In the genomic region with DNA sequence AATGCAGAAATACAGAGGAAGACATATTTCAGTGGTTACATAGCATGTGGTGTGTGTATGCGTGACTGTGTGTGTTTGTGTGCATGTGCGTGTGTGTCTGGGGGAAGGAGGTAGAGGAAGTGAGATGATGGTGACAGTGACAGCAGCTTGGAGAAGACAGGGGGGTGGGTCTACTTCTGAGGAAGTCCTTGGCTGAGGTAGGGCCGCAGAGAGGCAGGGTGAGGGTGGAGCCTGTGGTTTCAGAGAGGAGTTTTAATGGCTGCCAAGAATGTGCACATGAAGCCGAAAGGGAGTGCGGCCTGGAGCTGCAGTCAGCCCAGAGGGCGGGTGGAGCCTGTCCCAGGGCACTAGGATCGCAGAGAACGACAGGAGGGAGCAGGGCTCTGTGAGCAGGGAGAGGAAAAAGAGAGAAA, we compare ENCODE assay signal across 8 cellular contexts. TPM values are rescaled to one million over a fixed set of nuclear protein-coding genes. Genes with fewer than 3 reads are reported as not detected.
A peak's percentile ranks its signal among the peaks of the same experiment; 100 is the strongest.
DNase-seq lines count a peak whose midpoint lies in the region; ATAC-seq lines count a peak whose summit lies in the region.

No MANE protein-coding gene starts in this region.

- peaks cover 11 to 23% (median 18%) of the 10 kb centered on the region in 4 donors for H3K4me1 Mint-ChIP-seq in CD4-positive, alpha-beta memory T cell
- peaks cover 19% of the 10 kb centered on the region for H3K4me1 Mint-ChIP-seq in activated naive CD8-positive, alpha-beta T cell (ENCODE audit: low read depth)
- H3K4me1 Mint-ChIP-seq in immature natural killer cell = peaks cover 17% of the 10 kb centered on the region in 2 donors

- POLR2A ChIA-PET in CD4-positive, alpha-beta memory T cell (lab: Charles Lee; ENCODE audit: partially characterized antibody) = interaction anchor here (0.8 to 1.7 kb wide), 17 partner anchors 9 to 270 kb away, joined by 3 to 29 read pairs (median 5); partner anchors contain the start of genes ADISSP and AP5S1

- peak overlapping the region in 1 of 2 donors; percentile 37 for H3K4me3 ChIP-seq in CD4-positive, alpha-beta memory T cell (ENCODE audit: low read length in 2 of 2)

- no peaks in the 10 kb centered on the region for H3K27me3 ChIP-seq in CD4-positive, alpha-beta memory T cell (ENCODE audit: insufficient read depth, low read length)

- peak overlapping the region; percentile 74 to 99 (median 98) for H3K27ac Mint-ChIP-seq in CD4-positive, alpha-beta memory T cell
- H3K27ac Mint-ChIP-seq in activated naive CD8-positive, alpha-beta T cell = peak overlapping the region; percentile 96
- H3K27ac Mint-ChIP-seq in immature natural killer cell = peak overlapping the region; percentile 59 to 94 (median 76)

- intact Hi-C loops in CD4-positive, alpha-beta memory T cell (cut with micrococcal nuclease) = loop anchor here (2.0 kb wide), 2 partner anchors 23 to 47 kb away; partner anchors contain the start of gene RNF24

- no peaks in the 10 kb centered on the region for H3K36me3 ChIP-seq in CD4-positive, alpha-beta memory T cell (ENCODE audit: insufficient read depth, low read length)

- H3K9me3 ChIP-seq in CD4-positive, alpha-beta memory T cell (ENCODE audit: control insufficient read depth in 1 of 2, low read length in 2 of 2) = no peaks in the 10 kb centered on the region

- H3K27me3 Mint-ChIP-seq in CD4-positive, alpha-beta memory T cell = no peaks in the 10 kb centered on the region
- H3K27me3 Mint-ChIP-seq in activated naive CD8-positive, alpha-beta T cell = no peaks in the 10 kb centered on the region
- H3K27me3 Mint-ChIP-seq in immature natural killer cell (ENCODE audit: low read depth in 3 of 3) = peaks cover 0 to 2% (median 0%) of the 10 kb centered on the region in 3 donors

- CTCF ChIA-PET in CD4-positive, alpha-beta memory T cell (lab: Charles Lee; ENCODE audit: partially characterized antibody) = interaction anchor here (1.3 to 3.1 kb wide), 2 partner anchors 43 to 46 kb away, joined by 3 to 20 read pairs; no protein-coding TSS in a partner anchor

- no peaks in the 10 kb centered on the region for H3K9me3 Mint-ChIP-seq in CD4-positive, alpha-beta memory T cell
- no peaks in the 10 kb centered on the region for H3K9me3 Mint-ChIP-seq in activated naive CD8-positive, alpha-beta T cell (ENCODE audit: low read depth)
- no peaks in the 10 kb centered on the region for H3K9me3 Mint-ChIP-seq in immature natural killer cell

- peak overlapping the region; percentile 80 to 89 (median 86) for H3K4me3 Mint-ChIP-seq in CD4-positive, alpha-beta memory T cell
- peak overlapping the region; percentile 80 for H3K4me3 Mint-ChIP-seq in activated naive CD8-positive, alpha-beta T cell
- peak overlapping the region; percentile 54 to 90 (median 86) for H3K4me3 Mint-ChIP-seq in immature natural killer cell

- H3K27ac ChIP-seq in CD4-positive, alpha-beta memory T cell (ENCODE audit: low read depth, low read length) = peak overlapping the region; percentile 39

- ATAC-seq in GM19455 (IDR thresholded peaks at IDR 0.05; ENCODE audit: unreplicated experiment) (peak; percentile 88), HG03521 (IDR thresholded peaks at IDR 0.05; ENCODE audit: unreplicated experiment) (peak; percentile 99)

- DNase-seq in CD4-positive, alpha-beta memory T cell = peak; percentile 82 to 96 (median 91)
- DNase-seq in SKM-1 (lab: John Stamatoyannopoulos, UW; ENCODE audit: unreplicated experiment) = peak; percentile 80
- DNase-seq in immature natural killer cell = peak; percentile 70 to 75 (median 72)
- DNase-seq in stimulated activated CD4-positive, alpha-beta T cell treated with anti-CD3 and anti-CD28 coated beads, Interleukin-4, amount 100 ng/mL, for 24 hours = peak; percentile 79
- no peak for DNase-seq in T1000 (lab: John Stamatoyannopoulos, UW)

- H3K4me1 ChIP-seq in CD4-positive, alpha-beta memory T cell (ENCODE audit: insufficient read depth, low read length) = peaks cover 22% of the 10 kb centered on the region

- no peaks in the 10 kb centered on the region for H3K36me3 Mint-ChIP-seq in CD4-positive, alpha-beta memory T cell
- H3K36me3 Mint-ChIP-seq in activated naive CD8-positive, alpha-beta T cell = no peaks in the 10 kb centered on the region
- no peaks in the 10 kb centered on the region for H3K36me3 Mint-ChIP-seq in immature natural killer cell

RNA-seq across cellular contexts. Expression of gene RNF24, which starts 22.7 kb away (rescaled TPM):
- total RNA-seq in CD4-positive, alpha-beta memory T cell = 10 to 100 TPM; 23.0 to 25.8 TPM
- polyA plus RNA-seq in CD4-positive, alpha-beta memory T cell = 10 to 100 TPM; 15.4 to 17.2 TPM
- polyA plus RNA-seq in immature natural killer cell = 10 to 100 TPM in 1 of 3 donors, 1 to 10 TPM in 2; 4.4 to 10.7 (median 7.4) TPM
